Comparison of ENCODE assay signal across 1 cellular context in genomic region chrX:45434231-45434630, GRCh38.
TF ChIP-seq lines count a peak whose summit lies in the region.

No MANE protein-coding gene starts in this region.

TF ChIP-seq in SK-N-SH, 30 proteins besides CTCF, POLR2A, EP300 and RAD21 (continued from another document):
- TF ChIP-seq REST (IDR thresholded peaks at IDR 0.05; ENCODE audit: low read depth, low read length): no peak
